ENCODE assay signal across 1 cellular context in the genomic region with DNA sequence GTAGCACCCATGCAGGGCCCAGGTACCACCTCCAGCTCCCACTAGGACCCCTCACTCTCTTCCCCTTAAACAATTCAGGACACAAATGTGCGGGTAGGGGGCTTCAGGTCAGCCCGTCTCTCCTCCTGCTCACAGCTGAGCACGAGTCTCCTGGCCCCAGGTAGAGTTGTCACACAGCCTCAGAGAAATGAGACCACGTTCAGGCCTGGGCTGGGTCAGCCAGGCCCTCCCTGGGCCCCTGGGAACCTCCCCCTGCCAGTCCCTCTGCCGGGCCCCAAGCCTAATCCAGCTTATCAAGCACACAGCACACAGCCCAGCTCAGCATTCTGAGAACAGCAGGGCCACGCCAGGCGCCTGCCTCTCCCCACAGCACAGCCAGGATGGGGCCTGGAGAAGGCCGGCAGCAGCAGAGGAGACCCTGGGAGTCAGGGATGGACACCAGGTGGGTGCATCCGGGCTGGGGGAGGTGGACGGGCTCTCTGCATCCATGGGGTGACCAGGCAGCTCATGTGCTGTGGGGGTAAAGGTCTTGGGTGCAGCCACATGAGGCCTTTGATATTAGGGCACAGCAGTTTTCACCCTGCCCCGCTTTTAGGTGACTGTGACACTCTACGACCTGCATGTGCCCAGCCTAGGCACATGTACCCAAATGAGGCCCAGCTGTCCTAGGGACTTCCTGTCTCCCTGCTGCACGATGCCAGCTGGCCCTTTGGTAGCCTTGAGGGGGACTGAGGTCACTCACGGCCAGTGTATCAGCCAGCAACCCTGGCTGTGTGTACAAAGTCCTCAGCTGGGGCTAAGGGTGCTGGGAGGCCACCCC.
TF ChIP-seq lines count a peak whose summit lies in the region.

No MANE protein-coding gene starts in this region.

TF ChIP-seq in HCT116, 20 proteins besides CTCF, POLR2A, EP300 and RAD21 (continued from another document):
- TF ChIP-seq EZH2phosphoT487 (IDR thresholded peaks at IDR 0.05; ENCODE audit: borderline replicate concordance), result no peak
- no peak for TF ChIP-seq EGR1 (IDR thresholded peaks at IDR 0.05; ENCODE audit: low read depth)
- TF ChIP-seq TCF7L2 (IDR thresholded peaks at IDR 0.05; ENCODE audit: borderline replicate concordance, extremely low read depth, insufficient read depth, insufficient read length), result no peak
- TF ChIP-seq, protein P1, sequence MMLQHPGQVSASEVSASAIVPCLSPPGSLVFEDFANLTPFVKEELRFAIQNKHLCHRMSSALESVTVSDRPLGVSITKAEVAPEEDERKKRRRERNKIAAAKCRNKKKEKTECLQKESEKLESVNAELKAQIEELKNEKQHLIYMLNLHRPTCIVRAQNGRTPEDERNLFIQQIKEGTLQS (IDR thresholded peaks at IDR 0.05), result no peak
- no peak for TF ChIP-seq JUND (IDR thresholded peaks at IDR 0.05)
- TF ChIP-seq, protein P2, sequence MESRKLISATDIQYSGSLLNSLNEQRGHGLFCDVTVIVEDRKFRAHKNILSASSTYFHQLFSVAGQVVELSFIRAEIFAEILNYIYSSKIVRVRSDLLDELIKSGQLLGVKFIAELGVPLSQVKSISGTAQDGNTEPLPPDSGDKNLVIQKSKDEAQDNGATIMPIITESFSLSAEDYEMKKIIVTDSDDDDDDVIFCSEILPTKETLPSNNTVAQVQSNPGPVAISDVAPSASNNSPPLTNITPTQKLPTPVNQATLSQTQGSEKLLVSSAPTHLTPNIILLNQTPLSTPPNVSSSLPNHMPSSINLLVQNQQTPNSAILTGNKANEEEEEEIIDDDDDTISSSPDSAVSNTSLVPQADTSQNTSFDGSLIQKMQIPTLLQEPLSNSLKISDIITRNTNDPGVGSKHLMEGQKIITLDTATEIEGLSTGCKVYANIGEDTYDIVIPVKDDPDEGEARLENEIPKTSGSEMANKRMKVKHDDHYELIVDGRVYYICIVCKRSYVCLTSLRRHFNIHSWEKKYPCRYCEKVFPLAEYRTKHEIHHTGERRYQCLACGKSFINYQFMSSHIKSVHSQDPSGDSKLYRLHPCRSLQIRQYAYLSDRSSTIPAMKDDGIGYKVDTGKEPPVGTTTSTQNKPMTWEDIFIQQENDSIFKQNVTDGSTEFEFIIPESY (IDR thresholded peaks at IDR 0.05; ENCODE audit: extremely low read depth, insufficient replicate concordance, low read length), result no peak
- TF ChIP-seq, protein P3, sequence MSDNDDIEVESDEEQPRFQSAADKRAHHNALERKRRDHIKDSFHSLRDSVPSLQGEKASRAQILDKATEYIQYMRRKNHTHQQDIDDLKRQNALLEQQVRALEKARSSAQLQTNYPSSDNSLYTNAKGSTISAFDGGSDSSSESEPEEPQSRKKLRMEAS (IDR thresholded peaks at IDR 0.05), result no peak
- TF ChIP-seq FOSL1 (IDR thresholded peaks at IDR 0.05; ENCODE audit: low read depth), result no peak
- TF ChIP-seq ELF1 (IDR thresholded peaks at IDR 0.05; ENCODE audit: borderline replicate concordance, low read depth), result no peak
- TF ChIP-seq ZFX (IDR thresholded peaks at IDR 0.05), result no peak
- no peak for TF ChIP-seq EZH2 (IDR thresholded peaks at IDR 0.05)
- no peak for TF ChIP-seq ZNF274 (IDR thresholded peaks at IDR 0.05; ENCODE audit: low read depth, low read length)
